In genomic region chr2:110639972-110640371, GRCh38 we compare ENCODE assay signal across 31 cellular contexts.
"Had no signal": no experiment of that assay in that cellular context is flagged by ENCODE, and none has a peak within 500 bp of the region (broad histone marks: within the 10 kb centered on the region; RNA-seq: fewer than 3 reads in every experiment).

No MANE protein-coding gene starts in this region.

- H3K27me3 ChIP-seq: colonic mucosa, gastroesophageal sphincter, tibial nerve had no signal

- H3K27ac ChIP-seq: colonic mucosa, gastroesophageal sphincter, skin epidermis, tibial nerve, VCaP had no signal

- H3K27me3 Mint-ChIP-seq: activated naive CD8-positive, alpha-beta T cell; activated T-cell treated with anti-CD3 and anti-CD28 coated beads, Interleukin-2, amount 50 U/mL, for 24 hours; activated T-helper 17 cell treated with anti-CD3 and anti-CD28 coated beads, Interleukin-2, amount 50 U/mL, for 72 hours; natural killer cell treated with Interleukin-12 subunit alpha and Interleukin-12 subunit beta and Interleukin-15 and Interleukin-18, amount 100 ng/mL, for 72 hours; stimulated activated memory B cell treated with anti-CD40 and anti-IgM and Interleukin-4, amounts not matched to agents 10 μg/mL and 1 μg/mL and 100 μg/mL, for 72 hours had no signal

- H3K36me3 ChIP-seq: colonic mucosa, gastroesophageal sphincter, tibial nerve had no signal

- H3K9me3 Mint-ChIP-seq: activated T-cell treated with anti-CD3 and anti-CD28 coated beads, Interleukin-2, amount 50 U/mL, for 24 hours; activated T-helper 17 cell treated with anti-CD3 and anti-CD28 coated beads, Interleukin-2, amount 50 U/mL, for 72 hours; immature natural killer cell; natural killer cell treated with Interleukin-12 subunit alpha and Interleukin-12 subunit beta and Interleukin-15 and Interleukin-18, amount 100 ng/mL, for 72 hours; stimulated activated memory B cell treated with anti-CD40 and anti-IgM and Interleukin-4, amounts not matched to agents 10 μg/mL and 1 μg/mL and 100 μg/mL, for 72 hours; T-helper 1 cell treated with Interleukin-12 subunit alpha and Interleukin-12 subunit beta and Interleukin-4 antibody, amounts not matched to agents 30 μg/mL and 1 μg/mL, for 36 hours had no signal

- ATAC-seq: activated CD4-positive, CD25-positive, alpha-beta regulatory T cell treated with anti-CD3 and anti-CD28 coated beads, Interleukin-2, amount 50 U/mL, for 24 hours; activated T-helper 17 cell treated with anti-CD3 and anti-CD28 coated beads, Interleukin-2, amount 50 U/mL, for 72 hours; gastroesophageal sphincter; left lobe of liver; mucosa of descending colon; sciatic nerve; stimulated activated memory B cell treated with anti-CD40 and anti-IgM and Interleukin-4, amounts not matched to agents 10 μg/mL and 1 μg/mL and 100 μg/mL, for 72 hours had no signal

- H3K4me3 ChIP-seq: colonic mucosa, gastroesophageal sphincter, lung, mucosa of descending colon, skin epidermis, tibial nerve had no signal

- H3K4me1 ChIP-seq: colonic mucosa, gastroesophageal sphincter, tibial nerve had no signal

- H3K27ac Mint-ChIP-seq: activated naive CD8-positive, alpha-beta T cell; activated T-cell treated with anti-CD3 and anti-CD28 coated beads, Interleukin-2, amount 50 U/mL, for 24 hours; activated T-helper 17 cell treated with anti-CD3 and anti-CD28 coated beads, Interleukin-2, amount 50 U/mL, for 72 hours; natural killer cell treated with Interleukin-12 subunit alpha and Interleukin-12 subunit beta and Interleukin-15 and Interleukin-18, amount 100 ng/mL, for 72 hours; stimulated activated memory B cell treated with anti-CD40 and anti-IgM and Interleukin-4, amounts not matched to agents 10 μg/mL and 1 μg/mL and 100 μg/mL, for 72 hours had no signal

- H3K4me3 Mint-ChIP-seq: activated naive CD8-positive, alpha-beta T cell; activated T-cell treated with anti-CD3 and anti-CD28 coated beads, Interleukin-2, amount 50 U/mL, for 24 hours; activated T-helper 17 cell treated with anti-CD3 and anti-CD28 coated beads, Interleukin-2, amount 50 U/mL, for 72 hours; immature natural killer cell; natural killer cell treated with Interleukin-12 subunit alpha and Interleukin-12 subunit beta and Interleukin-15 and Interleukin-18, amount 100 ng/mL, for 72 hours; stimulated activated memory B cell treated with anti-CD40 and anti-IgM and Interleukin-4, amounts not matched to agents 10 μg/mL and 1 μg/mL and 100 μg/mL, for 72 hours; T-helper 1 cell treated with Interleukin-12 subunit alpha and Interleukin-12 subunit beta and Interleukin-4 antibody, amounts not matched to agents 30 μg/mL and 1 μg/mL, for 36 hours had no signal

- H3K4me1 Mint-ChIP-seq: activated T-helper 17 cell treated with anti-CD3 and anti-CD28 coated beads, Interleukin-2, amount 50 U/mL, for 72 hours; immature natural killer cell; stimulated activated memory B cell treated with anti-CD40 and anti-IgM and Interleukin-4, amounts not matched to agents 10 μg/mL and 1 μg/mL and 100 μg/mL, for 72 hours had no signal

- H3K9me3 ChIP-seq: colonic mucosa, gastroesophageal sphincter, mucosa of descending colon, tibial nerve had no signal

- DNase-seq: activated CD4-positive, alpha-beta T cell treated with anti-CD3 and anti-CD28 coated beads for 48 hours; activated CD4-positive, alpha-beta T cell treated with anti-CD3 and anti-CD28 coated beads, Interleukin-2, amount 50 U/mL, for 48 hours; activated CD8-positive, alpha-beta memory T cell treated with anti-CD3 and anti-CD28 coated beads, Interleukin-2, amount 50 U/mL, for 48 hours; activated T-cell treated with anti-CD3 and anti-CD28 coated beads, Interleukin-2, amount 50 U/mL, for 24 hours; anterior cingulate cortex; cerebellar nuclear complex; colonic mucosa; effector CD8-positive, alpha-beta T cell; hypothalamus; immature natural killer cell; mesendoderm; mucosa of descending colon; posterior cingulate gyrus; stimulated activated CD4-positive, alpha-beta T cell treated with anti-CD3 and anti-CD28 coated beads, Interleukin-12 subunit alpha, Interleukin-12 subunit beta, amount 100 ng/mL, for 4 hours; stimulated activated CD4-positive, alpha-beta T cell treated with anti-CD3 and anti-CD28 coated beads, Interleukin-4, amount 100 ng/mL, for 4 hours; stimulated activated CD8-positive, alpha-beta memory T cell treated with anti-CD3 and anti-CD28 coated beads, Interleukin-4, amount 100 ng/mL, for 48 hours; SW 1271; T-helper 9 cell had no signal

- H3K36me3 Mint-ChIP-seq: stimulated activated memory B cell treated with anti-CD40 and anti-IgM and Interleukin-4, amounts not matched to agents 10 μg/mL and 1 μg/mL and 100 μg/mL, for 72 hours had no signal
